8 cellular contexts compared by ENCODE assay signal in the genomic region with DNA sequence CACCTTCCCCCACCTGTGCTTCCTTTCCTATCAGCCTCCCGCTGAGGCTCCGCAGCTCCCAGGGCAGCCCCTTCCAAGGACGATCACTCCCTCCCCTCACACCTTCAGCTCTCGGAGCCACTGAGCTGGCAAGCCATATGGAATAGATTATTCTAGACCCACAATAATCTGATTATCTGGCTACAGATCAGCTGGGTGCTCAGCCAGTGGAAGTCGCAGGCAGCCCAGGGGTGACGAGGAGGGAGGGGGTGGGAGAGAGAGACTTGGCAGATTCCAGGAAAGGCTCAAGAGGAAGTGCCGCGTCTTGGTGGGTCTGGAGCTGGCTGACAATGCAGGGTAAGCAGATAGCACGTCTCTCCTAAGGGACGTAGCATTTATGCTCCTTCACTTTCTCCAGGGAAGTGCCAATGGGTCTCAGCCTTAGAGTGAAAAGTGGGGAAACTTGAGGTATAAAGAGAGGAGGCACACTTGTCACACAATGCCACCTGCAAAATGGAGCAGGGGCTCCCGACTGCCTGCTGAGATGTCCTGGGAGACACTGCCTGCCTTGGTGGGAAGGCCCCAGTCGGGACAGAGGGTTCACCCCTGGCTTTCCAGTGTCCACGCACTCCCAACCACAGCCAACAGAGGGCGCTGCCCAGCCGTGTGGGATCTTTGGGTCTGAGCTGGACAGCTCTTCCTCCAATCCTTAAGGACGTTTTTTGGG. TPM values are rescaled to one million over a fixed set of nuclear protein-coding genes. Genes with fewer than 3 reads are reported as not detected.
DNase-seq lines count a peak whose midpoint lies in the region; ATAC-seq and TF ChIP-seq lines count a peak whose summit lies in the region.

No MANE protein-coding gene starts in this region.

- no peaks in the 10 kb centered on the region for H3K9me3 Mint-ChIP-seq in activated naive CD4-positive, alpha-beta T cell treated with anti-CD3 and anti-CD28 coated beads for 36 hours

- ATAC-seq in Right ventricle myocardium inferior: peak; percentile 90
- ATAC-seq in aorta (ENCODE audit: low FRiP score): peak; percentile 91

- H3K9ac ChIP-seq in HUES64 (ENCODE audit: low read depth, low read length) (no peak overlapping the region), SK-N-MC (ENCODE audit: insufficient read length) (no peak overlapping the region)

- H3K4me3 ChIP-seq in GM12865 (ENCODE audit: low read depth, low read length) (no peak overlapping the region), HUES64 (ENCODE audit: low read length) (peak overlapping the region; percentile 18; the same call in 1 of the 2 replicates), SK-N-MC (peak overlapping the region; percentile 41), aorta (ENCODE audit: low read length in 2 of 2) (no peak overlapping the region)

- intact Hi-C loops in activated naive CD4-positive, alpha-beta T cell treated with anti-CD3 and anti-CD28 coated beads for 36 hours (cut with micrococcal nuclease): loop anchor here (1.0 to 10.0 kb wide), 4 partner anchors 115 to 524 kb away; no protein-coding TSS in a partner anchor
- intact Hi-C loops in Right ventricle myocardium inferior (cut with DNase I) (loop anchor here (1.0 to 5.0 kb wide), 3 partner anchors 115 to 307 kb away; no protein-coding TSS in a partner anchor), posterior cingulate gyrus (cut with DNase I) (loop anchor here (1.0 kb wide), 1 partner anchor 115 kb away; no protein-coding TSS in a partner anchor), aorta (cut with DNase I) (loop anchor here (1.0 to 10.0 kb wide), 3 partner anchors 114 to 314 kb away; no protein-coding TSS in a partner anchor)

- peak; percentile 66 for DNase-seq in 8988T
- peak; percentile 76 for DNase-seq in GM12865 (ENCODE audit: low read depth)
- DNase-seq in SK-N-MC (ENCODE audit: low read depth, low spot score): no peak
- peak; percentile 85 for DNase-seq in activated naive CD4-positive, alpha-beta T cell treated with anti-CD3 and anti-CD28 coated beads for 36 hours
- peak; percentile 91 for DNase-seq in Right ventricle myocardium inferior (ENCODE audit: missing footprints)
- DNase-seq in posterior cingulate gyrus: peak; percentile 61 to 96 (median 78)
- peak; percentile 82 to 94 for DNase-seq in aorta

- 25% methylated on average over 16 of the region's 16 CpGs for WGBS in HUES64
- 38% methylated on average over 16 of the region's 16 CpGs for WGBS in aorta, 2 donors

- H3K4me1 ChIP-seq in HUES64 (ENCODE audit: insufficient read depth, low read length) (no peaks in the 10 kb centered on the region), aorta (ENCODE audit: control insufficient read depth in 1 of 2, insufficient read depth in 2 of 2, low read length in 2 of 2) (no peaks in the 10 kb centered on the region)

- TF ChIP-seq CTCF in GM12865 (IDR thresholded peaks at IDR 0.05; ENCODE audit: insufficient read depth, low read depth, low read length, missing control alignments): peak; percentile 97

- no peaks in the 10 kb centered on the region for H3K27me3 Mint-ChIP-seq in activated naive CD4-positive, alpha-beta T cell treated with anti-CD3 and anti-CD28 coated beads for 36 hours (ENCODE audit: low read depth)

- no peaks in the 10 kb centered on the region for H3K36me3 Mint-ChIP-seq in activated naive CD4-positive, alpha-beta T cell treated with anti-CD3 and anti-CD28 coated beads for 36 hours (ENCODE audit: low read depth)

- no peak overlapping the region for H3K27ac Mint-ChIP-seq in activated naive CD4-positive, alpha-beta T cell treated with anti-CD3 and anti-CD28 coated beads for 36 hours

- H3K27ac ChIP-seq in HUES64 (ENCODE audit: low read depth, low read length) (no peak overlapping the region), SK-N-MC (no peak overlapping the region), aorta (ENCODE audit: low read depth in 1 of 2, low read length in 2 of 2) (no peak overlapping the region)

- no peaks in the 10 kb centered on the region for H3K4me1 Mint-ChIP-seq in activated naive CD4-positive, alpha-beta T cell treated with anti-CD3 and anti-CD28 coated beads for 36 hours (ENCODE audit: low read depth)

- H3K9me3 ChIP-seq in HUES64 (ENCODE audit: insufficient read depth, low read depth, low read length) (no peaks in the 10 kb centered on the region), SK-N-MC (ENCODE audit: low read depth, low read length) (no peaks in the 10 kb centered on the region), aorta (ENCODE audit: control insufficient read depth, low read length) (no peaks in the 10 kb centered on the region)

- H3K36me3 ChIP-seq in HUES64 (ENCODE audit: insufficient read depth, low read length) (no peaks in the 10 kb centered on the region), SK-N-MC (ENCODE audit: insufficient read depth, low read length) (no peaks in the 10 kb centered on the region), aorta (ENCODE audit: control insufficient read depth in 1 of 2, insufficient read depth in 2 of 2, low read length in 1 of 2) (no peaks in the 10 kb centered on the region)

- H3K27me3 ChIP-seq in HUES64 (ENCODE audit: insufficient read depth, low read length): no peaks in the 10 kb centered on the region; the same call in 1 of the 2 replicates
- H3K27me3 ChIP-seq in aorta (ENCODE audit: control insufficient read depth in 1 of 2, insufficient read depth in 2 of 2, low read length in 1 of 2): no peaks in the 10 kb centered on the region

- CTCF ChIA-PET in activated naive CD4-positive, alpha-beta T cell treated with anti-CD3 and anti-CD28 coated beads for 36 hours (lab: Charles Lee): interaction anchor here (0.6 to 5.7 kb wide), 30 partner anchors 9 to 343 kb away, joined by 3 to 55 read pairs (median 4); a partner anchor contains a TSS

- no peak overlapping the region for H3K4me3 Mint-ChIP-seq in activated naive CD4-positive, alpha-beta T cell treated with anti-CD3 and anti-CD28 coated beads for 36 hours

RNA-seq across cellular contexts. Expression of a gene that starts 9.4 kb away (rescaled TPM):
- polyA plus RNA-seq in HUES64 (2013, experiment 1 of 2): 0.55 TPM
- 0.57 TPM for polyA plus RNA-seq in HUES64 (2013, experiment 2 of 2)
- 1 to 10 TPM; 4.4 to 6.6 TPM for total RNA-seq in activated naive CD4-positive, alpha-beta T cell treated with anti-CD3 and anti-CD28 coated beads for 36 hours
- total RNA-seq in Right ventricle myocardium inferior: 7.4 TPM
- total RNA-seq in aorta: 1 to 10 TPM in 1 of 2 donors, under 1 TPM in 1; 0.63 to 1.2 TPM
- polyA plus RNA-seq in aorta: under 1 TPM in 1 of 2 donors, not detected in 1; 0.49 TPM

RNA-seq across cellular contexts. Expression of a gene that starts 15.7 kb away (rescaled TPM):
- polyA plus RNA-seq in HUES64 (2013, experiment 1 of 2): 0.70 TPM
- 0.32 TPM for polyA plus RNA-seq in HUES64 (2013, experiment 2 of 2)
- not detected for total RNA-seq in activated naive CD4-positive, alpha-beta T cell treated with anti-CD3 and anti-CD28 coated beads for 36 hours
- total RNA-seq in Right ventricle myocardium inferior: 0.51 TPM
- total RNA-seq in aorta: not detected
- 1 to 10 TPM in 1 of 2 donors, not detected in 1; 3.0 TPM for polyA plus RNA-seq in aorta

RNA-seq across cellular contexts. Expression of a gene that starts 54.2 kb away (rescaled TPM):
- polyA plus RNA-seq in HUES64 (2013, experiment 1 of 2): 2.2 TPM
- 3.7 TPM for polyA plus RNA-seq in HUES64 (2013, experiment 2 of 2)
- total RNA-seq in activated naive CD4-positive, alpha-beta T cell treated with anti-CD3 and anti-CD28 coated beads for 36 hours: not detected
- total RNA-seq in Right ventricle myocardium inferior (9.4 TPM), aorta (10 to 100 TPM; 21.4 to 30.7 TPM)
- polyA plus RNA-seq in aorta: 100 to 1,000 TPM in 1 of 2 donors, 1 to 10 TPM in 1; 4.2 to 225 TPM

Comparison
In these comparisons a context has a peak if more than half of its experiments do, and no peak if none do; other contexts are left out.
1. H3K4me3 ChIP-seq: peak in HUES64 (single experiment) and SK-N-MC (single experiment); none in GM12865 (single experiment) and aorta (0 of 2).